In the genomic region with DNA sequence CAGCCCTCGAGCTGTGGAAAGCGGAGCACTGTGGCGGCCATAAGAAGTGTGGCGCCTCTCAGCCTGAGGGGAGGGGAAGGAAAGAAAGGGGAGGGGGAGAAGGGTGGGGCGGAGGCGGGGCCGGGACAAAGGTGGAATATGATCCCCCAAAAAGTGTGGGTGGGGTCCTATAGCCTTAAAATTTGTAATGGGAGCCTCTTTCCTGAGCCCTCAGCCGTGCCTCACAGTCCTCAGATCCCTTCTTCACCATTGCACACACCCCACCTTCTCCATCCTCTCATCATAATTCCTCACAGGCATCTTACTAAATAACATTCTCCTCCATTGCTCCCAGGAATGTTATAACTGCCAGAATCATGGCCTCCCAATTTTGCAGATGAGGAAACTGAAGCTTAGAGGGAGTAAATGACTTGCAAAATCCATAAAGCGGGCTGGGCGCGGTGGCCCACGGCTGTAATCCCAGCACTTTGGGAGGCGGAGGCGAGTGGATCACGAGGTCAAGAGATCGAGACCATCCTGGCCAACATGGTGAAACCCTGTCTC, we compare ENCODE assay signal across 1 cellular context.
TF ChIP-seq lines count a peak whose summit lies in the region.

No MANE protein-coding gene starts in this region.

TF ChIP-seq in K562, 482 proteins besides CTCF, POLR2A, EP300 and RAD21 (continues in another document):
- TF ChIP-seq, protein P1, sequence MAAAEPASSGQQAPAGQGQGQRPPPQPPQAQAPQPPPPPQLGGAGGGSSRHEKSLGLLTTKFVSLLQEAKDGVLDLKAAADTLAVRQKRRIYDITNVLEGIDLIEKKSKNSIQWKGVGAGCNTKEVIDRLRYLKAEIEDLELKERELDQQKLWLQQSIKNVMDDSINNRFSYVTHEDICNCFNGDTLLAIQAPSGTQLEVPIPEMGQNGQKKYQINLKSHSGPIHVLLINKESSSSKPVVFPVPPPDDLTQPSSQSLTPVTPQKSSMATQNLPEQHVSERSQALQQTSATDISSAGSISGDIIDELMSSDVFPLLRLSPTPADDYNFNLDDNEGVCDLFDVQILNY (CRISPR knock-in tag; IDR thresholded peaks at IDR 0.05) = no peak
- TF ChIP-seq, protein P2, sequence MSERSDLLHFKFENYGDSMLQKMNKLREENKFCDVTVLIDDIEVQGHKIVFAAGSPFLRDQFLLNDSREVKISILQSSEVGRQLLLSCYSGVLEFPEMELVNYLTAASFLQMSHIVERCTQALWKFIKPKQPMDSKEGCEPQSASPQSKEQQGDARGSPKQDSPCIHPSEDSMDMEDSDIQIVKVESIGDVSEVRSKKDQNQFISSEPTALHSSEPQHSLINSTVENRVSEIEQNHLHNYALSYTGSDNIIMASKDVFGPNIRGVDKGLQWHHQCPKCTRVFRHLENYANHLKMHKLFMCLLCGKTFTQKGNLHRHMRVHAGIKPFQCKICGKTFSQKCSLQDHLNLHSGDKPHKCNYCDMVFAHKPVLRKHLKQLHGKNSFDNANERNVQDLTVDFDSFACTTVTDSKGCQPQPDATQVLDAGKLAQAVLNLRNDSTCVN (CRISPR knock-in tag; IDR thresholded peaks at IDR 0.05) = no peak
- TF ChIP-seq HCFC1 (IDR thresholded peaks at IDR 0.05; ENCODE audit: low read depth, low read length) (peak; percentile 91), PRMT5 (CRISPR knock-in tag; IDR thresholded peaks at IDR 0.05) (no peak), KLF6 (CRISPR knock-in tag; IDR thresholded peaks at IDR 0.05; ENCODE audit: borderline replicate concordance) (no peak), FOXJ2 (tag; IDR thresholded peaks at IDR 0.05) (no peak), RAD51 (IDR thresholded peaks at IDR 0.05; ENCODE audit: borderline replicate concordance, low read depth) (no peak), MAFG (tag; conservative IDR thresholded peaks at IDR 0.05) (peak; percentile 63), ATF1 (CRISPR knock-in tag; IDR thresholded peaks at IDR 0.05) (no peak), ATF1 (tag; IDR thresholded peaks at IDR 0.05) (peak; percentile 81), SP2 (IDR thresholded peaks at IDR 0.05; ENCODE audit: extremely low read depth, low read depth, low read length, poor library complexity, severe bottlenecking) (peak; percentile 9), TAF9B (IDR thresholded peaks at IDR 0.05; ENCODE audit: partially characterized antibody) (no peak), MEF2D (tag; conservative IDR thresholded peaks at IDR 0.05; ENCODE audit: low read depth) (no peak), ZFP1 (CRISPR knock-in tag; IDR thresholded peaks at IDR 0.05) (no peak), NCOR1 (IDR thresholded peaks at IDR 0.05) (no peak), KAT2B (IDR thresholded peaks at IDR 0.05; ENCODE audit: low read depth, low read length) (no peak), DDX20 (tag; IDR thresholded peaks at IDR 0.05; ENCODE audit: low read depth) (no peak), PCBP1 (IDR thresholded peaks at IDR 0.05; ENCODE audit: low read depth, low read length, poor library complexity, severe bottlenecking) (no peak), PURB (CRISPR knock-in tag; IDR thresholded peaks at IDR 0.05; ENCODE audit: low read depth) (no peak), ZNF282 (CRISPR knock-in tag; IDR thresholded peaks at IDR 0.05) (no peak), THRAP3 (IDR thresholded peaks at IDR 0.05; ENCODE audit: borderline replicate concordance) (no peak), MCM5 (IDR thresholded peaks at IDR 0.05; ENCODE audit: low read depth) (no peak), BMI1 (IDR thresholded peaks at IDR 0.05; ENCODE audit: low read length) (no peak), HOXB6 (CRISPR knock-in tag; IDR thresholded peaks at IDR 0.05; ENCODE audit: borderline replicate concordance) (no peak), NCOA6 (IDR thresholded peaks at IDR 0.05) (peak; percentile 51; the same call in 1 of the 2 replicates), STAT5B (CRISPR knock-in tag; IDR thresholded peaks at IDR 0.05) (no peak)
- TF ChIP-seq, protein P3, sequence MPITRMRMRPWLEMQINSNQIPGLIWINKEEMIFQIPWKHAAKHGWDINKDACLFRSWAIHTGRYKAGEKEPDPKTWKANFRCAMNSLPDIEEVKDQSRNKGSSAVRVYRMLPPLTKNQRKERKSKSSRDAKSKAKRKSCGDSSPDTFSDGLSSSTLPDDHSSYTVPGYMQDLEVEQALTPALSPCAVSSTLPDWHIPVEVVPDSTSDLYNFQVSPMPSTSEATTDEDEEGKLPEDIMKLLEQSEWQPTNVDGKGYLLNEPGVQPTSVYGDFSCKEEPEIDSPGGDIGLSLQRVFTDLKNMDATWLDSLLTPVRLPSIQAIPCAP (CRISPR knock-in tag; IDR thresholded peaks at IDR 0.05; ENCODE audit: borderline replicate concordance) = no peak
- TF ChIP-seq, protein P4, sequence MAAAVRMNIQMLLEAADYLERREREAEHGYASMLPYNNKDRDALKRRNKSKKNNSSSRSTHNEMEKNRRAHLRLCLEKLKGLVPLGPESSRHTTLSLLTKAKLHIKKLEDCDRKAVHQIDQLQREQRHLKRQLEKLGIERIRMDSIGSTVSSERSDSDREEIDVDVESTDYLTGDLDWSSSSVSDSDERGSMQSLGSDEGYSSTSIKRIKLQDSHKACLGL (CRISPR knock-in tag; IDR thresholded peaks at IDR 0.05; ENCODE audit: borderline replicate concordance, poor library complexity, severe bottlenecking) = no peak
- TF ChIP-seq, protein P5, sequence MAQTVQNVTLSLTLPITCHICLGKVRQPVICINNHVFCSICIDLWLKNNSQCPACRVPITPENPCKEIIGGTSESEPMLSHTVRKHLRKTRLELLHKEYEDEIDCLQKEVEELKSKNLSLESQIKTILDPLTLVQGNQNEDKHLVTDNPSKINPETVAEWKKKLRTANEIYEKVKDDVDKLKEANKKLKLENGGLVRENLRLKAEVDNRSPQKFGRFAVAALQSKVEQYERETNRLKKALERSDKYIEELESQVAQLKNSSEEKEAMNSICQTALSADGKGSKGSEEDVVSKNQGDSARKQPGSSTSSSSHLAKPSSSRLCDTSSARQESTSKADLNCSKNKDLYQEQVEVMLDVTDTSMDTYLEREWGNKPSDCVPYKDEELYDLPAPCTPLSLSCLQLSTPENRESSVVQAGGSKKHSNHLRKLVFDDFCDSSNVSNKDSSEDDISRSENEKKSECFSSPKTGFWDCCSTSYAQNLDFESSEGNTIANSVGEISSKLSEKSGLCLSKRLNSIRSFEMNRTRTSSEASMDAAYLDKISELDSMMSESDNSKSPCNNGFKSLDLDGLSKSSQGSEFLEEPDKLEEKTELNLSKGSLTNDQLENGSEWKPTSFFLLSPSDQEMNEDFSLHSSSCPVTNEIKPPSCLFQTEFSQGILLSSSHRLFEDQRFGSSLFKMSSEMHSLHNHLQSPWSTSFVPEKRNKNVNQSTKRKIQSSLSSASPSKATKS (CRISPR knock-in tag; IDR thresholded peaks at IDR 0.05) = no peak
- TF ChIP-seq, protein P6, sequence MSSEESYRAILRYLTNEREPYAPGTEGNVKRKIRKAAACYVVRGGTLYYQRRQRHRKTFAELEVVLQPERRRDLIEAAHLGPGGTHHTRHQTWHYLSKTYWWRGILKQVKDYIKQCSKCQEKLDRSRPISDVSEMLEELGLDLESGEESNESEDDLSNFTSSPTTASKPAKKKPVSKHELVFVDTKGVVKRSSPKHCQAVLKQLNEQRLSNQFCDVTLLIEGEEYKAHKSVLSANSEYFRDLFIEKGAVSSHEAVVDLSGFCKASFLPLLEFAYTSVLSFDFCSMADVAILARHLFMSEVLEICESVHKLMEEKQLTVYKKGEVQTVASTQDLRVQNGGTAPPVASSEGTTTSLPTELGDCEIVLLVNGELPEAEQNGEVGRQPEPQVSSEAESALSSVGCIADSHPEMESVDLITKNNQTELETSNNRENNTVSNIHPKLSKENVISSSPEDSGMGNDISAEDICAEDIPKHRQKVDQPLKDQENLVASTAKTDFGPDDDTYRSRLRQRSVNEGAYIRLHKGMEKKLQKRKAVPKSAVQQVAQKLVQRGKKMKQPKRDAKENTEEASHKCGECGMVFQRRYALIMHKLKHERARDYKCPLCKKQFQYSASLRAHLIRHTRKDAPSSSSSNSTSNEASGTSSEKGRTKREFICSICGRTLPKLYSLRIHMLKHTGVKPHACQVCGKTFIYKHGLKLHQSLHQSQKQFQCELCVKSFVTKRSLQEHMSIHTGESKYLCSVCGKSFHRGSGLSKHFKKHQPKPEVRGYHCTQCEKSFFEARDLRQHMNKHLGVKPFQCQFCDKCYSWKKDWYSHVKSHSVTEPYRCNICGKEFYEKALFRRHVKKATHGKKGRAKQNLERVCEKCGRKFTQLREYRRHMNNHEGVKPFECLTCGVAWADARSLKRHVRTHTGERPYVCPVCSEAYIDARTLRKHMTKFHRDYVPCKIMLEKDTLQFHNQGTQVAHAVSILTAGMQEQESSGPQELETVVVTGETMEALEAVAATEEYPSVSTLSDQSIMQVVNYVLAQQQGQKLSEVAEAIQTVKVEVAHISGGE (CRISPR knock-in tag; IDR thresholded peaks at IDR 0.05) = 0 out of 6 replicates have a peak, but pooled peaks of 1 of the 3 experiments have one; percentile 41
- TF ChIP-seq, protein P7, sequence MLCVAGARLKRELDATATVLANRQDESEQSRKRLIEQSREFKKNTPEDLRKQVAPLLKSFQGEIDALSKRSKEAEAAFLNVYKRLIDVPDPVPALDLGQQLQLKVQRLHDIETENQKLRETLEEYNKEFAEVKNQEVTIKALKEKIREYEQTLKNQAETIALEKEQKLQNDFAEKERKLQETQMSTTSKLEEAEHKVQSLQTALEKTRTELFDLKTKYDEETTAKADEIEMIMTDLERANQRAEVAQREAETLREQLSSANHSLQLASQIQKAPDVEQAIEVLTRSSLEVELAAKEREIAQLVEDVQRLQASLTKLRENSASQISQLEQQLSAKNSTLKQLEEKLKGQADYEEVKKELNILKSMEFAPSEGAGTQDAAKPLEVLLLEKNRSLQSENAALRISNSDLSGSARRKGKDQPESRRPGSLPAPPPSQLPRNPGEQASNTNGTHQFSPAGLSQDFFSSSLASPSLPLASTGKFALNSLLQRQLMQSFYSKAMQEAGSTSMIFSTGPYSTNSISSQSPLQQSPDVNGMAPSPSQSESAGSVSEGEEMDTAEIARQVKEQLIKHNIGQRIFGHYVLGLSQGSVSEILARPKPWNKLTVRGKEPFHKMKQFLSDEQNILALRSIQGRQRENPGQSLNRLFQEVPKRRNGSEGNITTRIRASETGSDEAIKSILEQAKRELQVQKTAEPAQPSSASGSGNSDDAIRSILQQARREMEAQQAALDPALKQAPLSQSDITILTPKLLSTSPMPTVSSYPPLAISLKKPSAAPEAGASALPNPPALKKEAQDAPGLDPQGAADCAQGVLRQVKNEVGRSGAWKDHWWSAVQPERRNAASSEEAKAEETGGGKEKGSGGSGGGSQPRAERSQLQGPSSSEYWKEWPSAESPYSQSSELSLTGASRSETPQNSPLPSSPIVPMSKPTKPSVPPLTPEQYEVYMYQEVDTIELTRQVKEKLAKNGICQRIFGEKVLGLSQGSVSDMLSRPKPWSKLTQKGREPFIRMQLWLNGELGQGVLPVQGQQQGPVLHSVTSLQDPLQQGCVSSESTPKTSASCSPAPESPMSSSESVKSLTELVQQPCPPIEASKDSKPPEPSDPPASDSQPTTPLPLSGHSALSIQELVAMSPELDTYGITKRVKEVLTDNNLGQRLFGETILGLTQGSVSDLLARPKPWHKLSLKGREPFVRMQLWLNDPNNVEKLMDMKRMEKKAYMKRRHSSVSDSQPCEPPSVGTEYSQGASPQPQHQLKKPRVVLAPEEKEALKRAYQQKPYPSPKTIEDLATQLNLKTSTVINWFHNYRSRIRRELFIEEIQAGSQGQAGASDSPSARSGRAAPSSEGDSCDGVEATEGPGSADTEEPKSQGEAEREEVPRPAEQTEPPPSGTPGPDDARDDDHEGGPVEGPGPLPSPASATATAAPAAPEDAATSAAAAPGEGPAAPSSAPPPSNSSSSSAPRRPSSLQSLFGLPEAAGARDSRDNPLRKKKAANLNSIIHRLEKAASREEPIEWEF (CRISPR knock-in tag; IDR thresholded peaks at IDR 0.05) = no peak
- TF ChIP-seq, protein P8, sequence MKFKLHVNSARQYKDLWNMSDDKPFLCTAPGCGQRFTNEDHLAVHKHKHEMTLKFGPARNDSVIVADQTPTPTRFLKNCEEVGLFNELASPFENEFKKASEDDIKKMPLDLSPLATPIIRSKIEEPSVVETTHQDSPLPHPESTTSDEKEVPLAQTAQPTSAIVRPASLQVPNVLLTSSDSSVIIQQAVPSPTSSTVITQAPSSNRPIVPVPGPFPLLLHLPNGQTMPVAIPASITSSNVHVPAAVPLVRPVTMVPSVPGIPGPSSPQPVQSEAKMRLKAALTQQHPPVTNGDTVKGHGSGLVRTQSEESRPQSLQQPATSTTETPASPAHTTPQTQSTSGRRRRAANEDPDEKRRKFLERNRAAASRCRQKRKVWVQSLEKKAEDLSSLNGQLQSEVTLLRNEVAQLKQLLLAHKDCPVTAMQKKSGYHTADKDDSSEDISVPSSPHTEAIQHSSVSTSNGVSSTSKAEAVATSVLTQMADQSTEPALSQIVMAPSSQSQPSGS (CRISPR knock-in tag; IDR thresholded peaks at IDR 0.05) = no peak
- TF ChIP-seq, protein P9, sequence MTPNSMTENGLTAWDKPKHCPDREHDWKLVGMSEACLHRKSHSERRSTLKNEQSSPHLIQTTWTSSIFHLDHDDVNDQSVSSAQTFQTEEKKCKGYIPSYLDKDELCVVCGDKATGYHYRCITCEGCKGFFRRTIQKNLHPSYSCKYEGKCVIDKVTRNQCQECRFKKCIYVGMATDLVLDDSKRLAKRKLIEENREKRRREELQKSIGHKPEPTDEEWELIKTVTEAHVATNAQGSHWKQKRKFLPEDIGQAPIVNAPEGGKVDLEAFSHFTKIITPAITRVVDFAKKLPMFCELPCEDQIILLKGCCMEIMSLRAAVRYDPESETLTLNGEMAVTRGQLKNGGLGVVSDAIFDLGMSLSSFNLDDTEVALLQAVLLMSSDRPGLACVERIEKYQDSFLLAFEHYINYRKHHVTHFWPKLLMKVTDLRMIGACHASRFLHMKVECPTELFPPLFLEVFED (CRISPR knock-in tag; conservative IDR thresholded peaks at IDR 0.05) = no peak
- TF ChIP-seq, protein P10, sequence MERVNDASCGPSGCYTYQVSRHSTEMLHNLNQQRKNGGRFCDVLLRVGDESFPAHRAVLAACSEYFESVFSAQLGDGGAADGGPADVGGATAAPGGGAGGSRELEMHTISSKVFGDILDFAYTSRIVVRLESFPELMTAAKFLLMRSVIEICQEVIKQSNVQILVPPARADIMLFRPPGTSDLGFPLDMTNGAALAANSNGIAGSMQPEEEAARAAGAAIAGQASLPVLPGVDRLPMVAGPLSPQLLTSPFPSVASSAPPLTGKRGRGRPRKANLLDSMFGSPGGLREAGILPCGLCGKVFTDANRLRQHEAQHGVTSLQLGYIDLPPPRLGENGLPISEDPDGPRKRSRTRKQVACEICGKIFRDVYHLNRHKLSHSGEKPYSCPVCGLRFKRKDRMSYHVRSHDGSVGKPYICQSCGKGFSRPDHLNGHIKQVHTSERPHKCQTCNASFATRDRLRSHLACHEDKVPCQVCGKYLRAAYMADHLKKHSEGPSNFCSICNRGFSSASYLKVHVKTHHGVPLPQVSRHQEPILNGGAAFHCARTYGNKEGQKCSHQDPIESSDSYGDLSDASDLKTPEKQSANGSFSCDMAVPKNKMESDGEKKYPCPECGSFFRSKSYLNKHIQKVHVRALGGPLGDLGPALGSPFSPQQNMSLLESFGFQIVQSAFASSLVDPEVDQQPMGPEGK (CRISPR knock-in tag; IDR thresholded peaks at IDR 0.05; ENCODE audit: borderline replicate concordance) = no peak
- TF ChIP-seq, protein P11, sequence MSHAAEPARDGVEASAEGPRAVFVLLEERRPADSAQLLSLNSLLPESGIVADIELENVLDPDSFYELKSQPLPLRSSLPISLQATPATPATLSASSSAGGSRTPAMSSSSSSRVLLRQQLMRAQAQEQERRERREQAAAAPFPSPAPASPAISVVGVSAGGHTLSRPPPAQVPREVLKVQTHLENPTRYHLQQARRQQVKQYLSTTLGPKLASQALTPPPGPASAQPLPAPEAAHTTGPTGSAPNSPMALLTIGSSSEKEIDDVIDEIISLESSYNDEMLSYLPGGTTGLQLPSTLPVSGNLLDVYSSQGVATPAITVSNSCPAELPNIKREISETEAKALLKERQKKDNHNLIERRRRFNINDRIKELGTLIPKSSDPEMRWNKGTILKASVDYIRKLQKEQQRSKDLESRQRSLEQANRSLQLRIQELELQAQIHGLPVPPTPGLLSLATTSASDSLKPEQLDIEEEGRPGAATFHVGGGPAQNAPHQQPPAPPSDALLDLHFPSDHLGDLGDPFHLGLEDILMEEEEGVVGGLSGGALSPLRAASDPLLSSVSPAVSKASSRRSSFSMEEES (CRISPR knock-in tag; IDR thresholded peaks at IDR 0.05) = no peak
